21 cellular contexts compared by ENCODE assay signal in genomic region chr2:10469301-10469700, GRCh38.
"Had no signal": no experiment of that assay in that cellular context is flagged by ENCODE, and none has a peak within 500 bp of the region (broad histone marks: within the 10 kb centered on the region; RNA-seq: fewer than 3 reads in every experiment).

No MANE protein-coding gene starts in this region.

- H3K27me3 Mint-ChIP-seq: stimulated activated naive CD8-positive, alpha-beta T cell treated with anti-CD3 and anti-CD28 coated beads, Interleukin-15, amount 100 ng/mL, for 72 hours had no signal

- H3K9me3 ChIP-seq: esophagus muscularis mucosa, gastroesophageal sphincter, neutrophil, thoracic aorta, transverse colon had no signal

- H3K36me3 Mint-ChIP-seq: naive B cell; stimulated activated memory B cell treated with anti-CD40 and anti-IgM and Interleukin-4, amounts not matched to agents 10 μg/mL and 1 μg/mL and 100 μg/mL, for 72 hours had no signal

- H3K4me1 Mint-ChIP-seq: naive B cell; stimulated activated memory B cell treated with anti-CD40 and anti-IgM and Interleukin-4, amounts not matched to agents 10 μg/mL and 1 μg/mL and 100 μg/mL, for 72 hours; stimulated activated naive CD8-positive, alpha-beta T cell treated with anti-CD3 and anti-CD28 coated beads, Interleukin-15, amount 100 ng/mL, for 72 hours had no signal

- H3K4me3 Mint-ChIP-seq: naive B cell; nephron; stimulated activated memory B cell treated with anti-CD40 and anti-IgM and Interleukin-4, amounts not matched to agents 10 μg/mL and 1 μg/mL and 100 μg/mL, for 72 hours; stimulated activated naive CD8-positive, alpha-beta T cell treated with anti-CD3 and anti-CD28 coated beads, Interleukin-15, amount 100 ng/mL, for 72 hours had no signal

- ATAC-seq: gastroesophageal sphincter; left ventricle myocardium superior; right cardiac atrium; stimulated activated memory B cell treated with anti-CD40 and anti-IgM and Interleukin-4, amounts not matched to agents 10 μg/mL and 1 μg/mL and 100 μg/mL, for 72 hours; stimulated activated naive CD8-positive, alpha-beta T cell treated with anti-CD3 and anti-CD28 coated beads, Interleukin-15, amount 100 ng/mL, for 72 hours had no signal

- H3K27ac ChIP-seq: esophagus muscularis mucosa, gastroesophageal sphincter, neutrophil, thoracic aorta, transverse colon had no signal

- H3K4me1 ChIP-seq: esophagus muscularis mucosa, gastroesophageal sphincter, transverse colon had no signal

- H3K4me2 ChIP-seq: smooth muscle cell had no signal

- H3K27ac Mint-ChIP-seq: naive B cell; nephron; stimulated activated memory B cell treated with anti-CD40 and anti-IgM and Interleukin-4, amounts not matched to agents 10 μg/mL and 1 μg/mL and 100 μg/mL, for 72 hours; stimulated activated naive CD8-positive, alpha-beta T cell treated with anti-CD3 and anti-CD28 coated beads, Interleukin-15, amount 100 ng/mL, for 72 hours had no signal

- H3K4me3 ChIP-seq: esophagus muscularis mucosa, gastroesophageal sphincter, lung, smooth muscle cell, thoracic aorta, transverse colon had no signal

- DNase-seq: central memory CD4-positive, alpha-beta T cell; effector memory CD4-positive, alpha-beta T cell; foreskin fibroblast; kidney; left cardiac atrium; left ventricle myocardium superior; mesenchymal stem cell; naive B cell; right cardiac atrium; stimulated activated CD4-positive, alpha-beta T cell treated with anti-CD3 and anti-CD28 coated beads, Interleukin-4, amount 100 ng/mL, for 1 hour; stimulated activated CD8-positive, alpha-beta memory T cell treated with anti-CD3 and anti-CD28 coated beads, Interleukin-4, amount 100 ng/mL, for 48 hours; stimulated activated naive CD8-positive, alpha-beta T cell treated with anti-CD3 and anti-CD28 coated beads, Interleukin-15, amount 100 ng/mL, for 72 hours; transverse colon had no signal

- H3K9me3 Mint-ChIP-seq: nephron; stimulated activated memory B cell treated with anti-CD40 and anti-IgM and Interleukin-4, amounts not matched to agents 10 μg/mL and 1 μg/mL and 100 μg/mL, for 72 hours; stimulated activated naive CD8-positive, alpha-beta T cell treated with anti-CD3 and anti-CD28 coated beads, Interleukin-15, amount 100 ng/mL, for 72 hours had no signal

- H3K27me3 ChIP-seq: esophagus muscularis mucosa, gastroesophageal sphincter, neutrophil, transverse colon had no signal

- H3K36me3 ChIP-seq: esophagus muscularis mucosa, gastroesophageal sphincter, neutrophil, thoracic aorta, transverse colon had no signal
